14 cellular contexts compared by ENCODE assay signal in the genomic region with DNA sequence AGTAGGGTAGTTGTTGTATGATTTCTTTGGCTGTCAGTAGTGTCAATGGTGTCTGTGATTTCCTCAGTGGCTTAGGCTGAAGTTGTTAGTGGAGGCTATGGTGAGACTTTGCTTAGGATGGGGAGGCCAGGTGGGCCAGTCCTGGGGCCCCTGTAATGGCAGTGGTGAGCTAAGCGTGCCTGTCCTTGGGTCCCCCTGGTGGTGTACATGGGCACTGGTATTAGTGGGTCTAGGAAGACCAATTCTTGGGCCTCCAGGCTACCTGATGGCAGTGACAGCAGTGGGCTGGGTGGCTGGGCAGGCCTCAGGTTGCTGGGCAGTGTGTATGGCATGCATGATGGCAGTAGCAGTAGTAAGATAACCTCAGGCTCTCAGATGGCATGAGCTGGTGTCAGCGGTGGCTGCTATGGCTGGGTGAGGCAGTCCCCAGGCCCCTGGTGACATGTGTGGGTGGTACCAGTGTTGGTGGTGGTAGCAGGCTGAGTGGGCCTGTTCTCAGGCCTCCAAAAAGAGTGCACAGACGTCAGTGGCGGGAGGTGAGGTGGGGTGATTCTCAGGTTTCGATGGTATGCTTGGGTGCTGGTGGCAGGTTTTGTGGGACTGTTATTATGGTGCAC.
A peak's percentile ranks its signal among the peaks of the same experiment; 100 is the strongest.
DNase-seq lines count a peak whose midpoint lies in the region; ATAC-seq and TF ChIP-seq lines count a peak whose summit lies in the region.
"Had no signal": no experiment of that assay in that cellular context is flagged by ENCODE, and none has a peak within 500 bp of the region (broad histone marks: within the 10 kb centered on the region; RNA-seq: fewer than 3 reads in every experiment).

No MANE protein-coding gene starts in this region.

- no peaks in the 10 kb centered on the region for H3K36me3 Mint-ChIP-seq in Calu3 (ENCODE audit: insufficient read depth, unreplicated experiment)
- H3K36me3 Mint-ChIP-seq: activated CD8-positive, alpha-beta memory T cell treated with anti-CD3 and anti-CD28 coated beads, Interleukin-2, amount 10 ng/mL, durations not matched to agents 7 days and 5 days; CD8-positive, alpha-beta memory T cell had no signal

- TF ChIP-seq POLR2A in NB4 (IDR thresholded peaks at IDR 0.05; ENCODE audit: extremely low read depth, insufficient read length): no peak

- no peak overlapping the region for H3K4me3 ChIP-seq in NB4 (ENCODE audit: low read depth, low read length)
- H3K4me3 ChIP-seq: testis had no signal

- no peak overlapping the region for H3K4me3 Mint-ChIP-seq in Calu3 (ENCODE audit: low read depth, unreplicated experiment)
- H3K4me3 Mint-ChIP-seq: activated CD8-positive, alpha-beta memory T cell treated with anti-CD3 and anti-CD28 coated beads, Interleukin-2, amount 10 ng/mL, durations not matched to agents 7 days and 5 days; CD8-positive, alpha-beta memory T cell had no signal

- TF ChIP-seq CTCF in Calu3 (IDR thresholded peaks at IDR 0.05; ENCODE audit: unreplicated experiment): peak; percentile 52
- TF ChIP-seq CTCF in NB4 (IDR thresholded peaks at IDR 0.05; ENCODE audit: low read depth, low read length): no peak

- H3K27me3 Mint-ChIP-seq in Calu3 (ENCODE audit: unreplicated experiment): no peaks in the 10 kb centered on the region
- H3K27me3 Mint-ChIP-seq: CD8-positive, alpha-beta memory T cell had no signal

- intact Hi-C loops in Calu3 (cut with micrococcal nuclease; ENCODE audit: unreplicated experiment): no loop called here

- BruUV-seq in Calu3 (replicated peaks; lab: Mats Ljungman, UMichigan): no TSS peak

- no peak overlapping the region for H3K27ac Mint-ChIP-seq in Calu3 (ENCODE audit: unreplicated experiment)
- H3K27ac Mint-ChIP-seq: activated CD8-positive, alpha-beta memory T cell treated with anti-CD3 and anti-CD28 coated beads, Interleukin-2, amount 10 ng/mL, durations not matched to agents 7 days and 5 days; CD8-positive, alpha-beta memory T cell had no signal

- ATAC-seq in GM19328 (IDR thresholded peaks at IDR 0.05; ENCODE audit: unreplicated experiment) (peak; percentile 53), HG03442 (IDR thresholded peaks at IDR 0.05; ENCODE audit: unreplicated experiment) (no peak), GM21619 (IDR thresholded peaks at IDR 0.05; ENCODE audit: unreplicated experiment) (no peak)
- ATAC-seq: activated CD8-positive, alpha-beta memory T cell treated with anti-CD3 and anti-CD28 coated beads, Interleukin-2, amount 10 ng/mL, durations not matched to agents 7 days and 5 days had no signal

- CTCF ChIA-PET in Calu3 (lab: Charles Lee): no interaction called here

- no peaks in the 10 kb centered on the region for H3K4me1 Mint-ChIP-seq in Calu3 (ENCODE audit: low read depth, unreplicated experiment)
- H3K4me1 Mint-ChIP-seq: activated CD8-positive, alpha-beta memory T cell treated with anti-CD3 and anti-CD28 coated beads, Interleukin-2, amount 10 ng/mL, durations not matched to agents 7 days and 5 days; CD8-positive, alpha-beta memory T cell had no signal

- DNase-seq in Calu3 (peak; percentile 4), NB4 (ENCODE audit: low read depth) (peak; percentile 3), germinal center (ENCODE audit: low spot score) (peak; percentile 16), NCI-H146 (lab: John Stamatoyannopoulos, UW) (no peak), NCI-H2171 (lab: John Stamatoyannopoulos, UW) (no peak)
- DNase-seq: activated CD8-positive, alpha-beta memory T cell treated with anti-CD3 and anti-CD28 coated beads, Interleukin-2, amount 10 ng/mL, durations not matched to agents 7 days and 5 days; amniotic stem cell; CD8-positive, alpha-beta memory T cell; NCI-H345; stimulated activated CD4-positive, alpha-beta T cell treated with anti-CD3 and anti-CD28 coated beads, Interleukin-1b, Interleukin-23, amount 100 ng/mL, for 48 hours; testis had no signal

- no peaks in the 10 kb centered on the region for H3K9me3 Mint-ChIP-seq in Calu3 (ENCODE audit: low read depth, unreplicated experiment)

Comparison
In these comparisons a context has a peak if more than half of its experiments do, and no peak if none do; other contexts are left out.
1. DNase-seq: peak in Calu3 (single experiment), NB4 (single experiment) and germinal center (single experiment); none in NCI-H146 (single experiment) and NCI-H2171 (single experiment).